In the genomic region with DNA sequence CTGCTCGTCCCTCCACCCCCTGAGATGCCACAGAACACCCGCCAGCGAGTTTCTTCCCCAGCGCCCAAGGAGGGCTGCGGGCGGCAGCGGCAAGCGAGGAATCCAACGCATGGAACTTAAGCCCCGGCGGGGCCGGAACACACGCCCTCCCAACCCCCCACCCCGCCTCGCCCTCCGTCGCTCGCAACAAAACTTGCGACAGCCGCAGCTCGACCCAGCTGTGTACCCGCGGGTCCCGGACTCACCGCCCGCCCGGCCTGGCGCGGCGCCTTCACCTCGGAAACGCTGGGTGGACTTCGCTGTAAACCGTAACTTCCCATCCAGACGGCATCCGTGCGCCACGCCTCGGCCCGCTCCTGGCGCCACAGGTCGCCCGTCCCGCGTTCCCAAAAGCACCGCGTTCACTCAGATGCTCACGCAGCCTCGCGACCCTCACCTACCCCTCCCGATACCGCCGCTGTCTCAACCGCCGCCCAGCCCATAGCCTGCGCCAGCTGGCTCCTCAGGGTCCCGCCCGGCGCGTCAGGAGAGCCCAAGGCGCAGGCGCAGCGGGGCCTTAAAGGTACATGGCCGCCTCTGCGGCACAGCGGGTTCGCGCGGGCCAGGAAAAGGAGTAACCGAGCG, we compare ENCODE assay signal across 8 cellular contexts. TPM values are rescaled to one million over a fixed set of nuclear protein-coding genes. Genes with fewer than 3 reads are reported as not detected.
DNase-seq lines count a peak whose midpoint lies in the region; ATAC-seq and TF ChIP-seq lines count a peak whose summit lies in the region.
"Not testable (repeated sequence)": the region's sequence is repeated elsewhere in the genome, so short reads cannot be mapped to it uniquely, and the experiment has no call there.

A gene with protein sequence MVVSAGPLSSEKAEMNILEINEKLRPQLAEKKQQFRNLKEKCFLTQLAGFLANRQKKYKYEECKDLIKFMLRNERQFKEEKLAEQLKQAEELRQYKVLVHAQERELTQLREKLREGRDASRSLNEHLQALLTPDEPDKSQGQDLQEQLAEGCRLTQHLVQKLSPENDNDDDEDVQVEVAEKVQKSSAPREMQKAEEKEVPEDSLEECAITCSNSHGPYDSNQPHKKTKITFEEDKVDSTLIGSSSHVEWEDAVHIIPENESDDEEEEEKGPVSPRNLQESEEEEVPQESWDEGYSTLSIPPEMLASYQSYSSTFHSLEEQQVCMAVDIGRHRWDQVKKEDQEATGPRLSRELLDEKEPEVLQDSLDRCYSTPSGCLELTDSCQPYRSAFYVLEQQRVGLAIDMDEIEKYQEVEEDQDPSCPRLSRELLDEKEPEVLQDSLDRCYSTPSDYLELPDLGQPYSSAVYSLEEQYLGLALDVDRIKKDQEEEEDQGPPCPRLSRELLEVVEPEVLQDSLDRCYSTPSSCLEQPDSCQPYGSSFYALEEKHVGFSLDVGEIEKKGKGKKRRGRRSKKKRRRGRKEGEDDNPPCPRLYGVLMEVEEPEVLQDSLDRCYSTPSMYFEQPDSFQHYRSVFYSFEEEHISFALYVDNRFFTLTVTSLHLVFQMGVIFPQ (minus strand): TSS at position 534 of the 624 bp plus-strand sequence. CDS start 21,666 bp downstream, outside the sequence.

- H3K9me2 ChIP-seq in PC-9 (ENCODE audit: insufficient read depth): not testable (repeated sequence)

- peak within 1 kb of the TSS; percentile 84 for H2AFZ ChIP-seq in PC-9

- CTCF ChIA-PET in PC-9 (lab: Charles Lee): not testable (repeated sequence)

- H4K5ac ChIP-seq in mesendoderm (ENCODE audit: low read length): not testable (repeated sequence)

- not testable (repeated sequence) for H3K27me3 ChIP-seq in PC-9 (ENCODE audit: insufficient read depth, low read depth); mesendoderm (ENCODE audit: insufficient read depth, low read length, poor library complexity)

- H3K4me2 ChIP-seq in PC-9: peak within 1 kb of the TSS; percentile 71
- H3K4me2 ChIP-seq in mesendoderm (ENCODE audit: low read length): not testable (repeated sequence)

- H3K27ac Mint-ChIP-seq in activated T-cell treated with anti-CD3 and anti-CD28 coated beads, Interleukin-2, amount 50 U/mL, for 24 hours: peak within 1 kb of the TSS; percentile 85
- not testable (repeated sequence) for H3K27ac Mint-ChIP-seq in endothelial cell (ENCODE audit: unreplicated experiment)

- H3K4ac ChIP-seq in mesendoderm (ENCODE audit: low read depth, low read length): not testable (repeated sequence)

- H3K36me3 ChIP-seq in PC-9 (ENCODE audit: low read depth); mesendoderm (ENCODE audit: control insufficient read depth, insufficient read depth, low read length): not testable (repeated sequence)

- peak within 1 kb of the TSS; percentile 85 for H3K56ac ChIP-seq in mesendoderm (ENCODE audit: low read length)

- not testable (repeated sequence) for H3K27me3 Mint-ChIP-seq in activated T-cell treated with anti-CD3 and anti-CD28 coated beads, Interleukin-2, amount 50 U/mL, for 24 hours; endothelial cell (ENCODE audit: unreplicated experiment)

- not testable (repeated sequence) for H3K27ac ChIP-seq in PC-9; mesendoderm (ENCODE audit: low read depth, low read length)

- WGBS in mesendoderm (ENCODE audit: extremely low coverage, insufficient coverage, low lambda C conversion rate): no CpG with 5 or more reads among the region's 71 CpGs

- not testable (repeated sequence) for H3K36me3 Mint-ChIP-seq in activated T-cell treated with anti-CD3 and anti-CD28 coated beads, Interleukin-2, amount 50 U/mL, for 24 hours (ENCODE audit: low read depth); endothelial cell (ENCODE audit: low read depth, unreplicated experiment)

- H2BK15ac ChIP-seq in mesendoderm (replicated peaks; ENCODE audit: low read depth): not testable (repeated sequence)

- H2BK120ac ChIP-seq in mesendoderm (ENCODE audit: low read depth, low read length): not testable (repeated sequence)

- H3K23ac ChIP-seq in mesendoderm (ENCODE audit: low read length): not testable (repeated sequence)

- not testable (repeated sequence) for H3F3A ChIP-seq in PC-9 (ENCODE audit: insufficient read depth, low read depth)

- H3K79me1 ChIP-seq in mesendoderm (ENCODE audit: low read length): not testable (repeated sequence)

- H4K20me1 ChIP-seq in PC-9 (ENCODE audit: insufficient read depth): not testable (repeated sequence)

- not testable (repeated sequence) for H2AK5ac ChIP-seq in mesendoderm (ENCODE audit: low read length)

- intact Hi-C loops in PC-9 (cut with micrococcal nuclease; ENCODE audit: unreplicated experiment): not testable (repeated sequence)

- not testable (repeated sequence) for H3K4me1 ChIP-seq in PC-9 (replicated peaks; ENCODE audit: insufficient read depth); mesendoderm (ENCODE audit: control insufficient read depth, low read depth, low read length)

- not testable (repeated sequence) for H4K8ac ChIP-seq in mesendoderm (ENCODE audit: low read depth, low read length)

- DNase-seq in C1 segment of cervical spinal cord (lab: John Stamatoyannopoulos, UW) (peak in 12 of 14 donors; percentile 0 to 51 (median 15)), PC-9 (peak in 1 of 2 experiments; percentile 65), endothelial cell (ENCODE audit: low spot score) (peak; percentile 65), mesendoderm (peak; percentile 61)
- DNase-seq in activated T-cell treated with anti-CD3 and anti-CD28 coated beads, Interleukin-2, amount 50 U/mL, for 24 hours: peak; percentile 75
- peak; percentile 62 to 63 for DNase-seq in stimulated activated CD4-positive, alpha-beta T cell treated with anti-CD3 and anti-CD28 coated beads, Interleukin-4, amount 100 ng/mL, for 48 hours (ENCODE audit: low read depth in 2 of 2)

- H3K9ac ChIP-seq in mesendoderm (ENCODE audit: low read length): peak within 1 kb of the TSS; percentile 65

- not testable (repeated sequence) for H3K79me2 ChIP-seq in PC-9 (ENCODE audit: low read depth); mesendoderm (ENCODE audit: control insufficient read depth, insufficient read depth, low read length)

- H3K18ac ChIP-seq in mesendoderm (ENCODE audit: low read length): not testable (repeated sequence)

- peak within 1 kb of the TSS; percentile 92 for H3K4me3 Mint-ChIP-seq in activated T-cell treated with anti-CD3 and anti-CD28 coated beads, Interleukin-2, amount 50 U/mL, for 24 hours
- peak within 1 kb of the TSS; percentile 95 for H3K4me3 Mint-ChIP-seq in endothelial cell (ENCODE audit: unreplicated experiment)

- ATAC-seq in GM21367 (IDR thresholded peaks at IDR 0.05; ENCODE audit: unreplicated experiment): peak; percentile 88
- peak; percentile 82 for ATAC-seq in HG03521 (IDR thresholded peaks at IDR 0.05; ENCODE audit: unreplicated experiment)

- H3K9me3 Mint-ChIP-seq in activated T-cell treated with anti-CD3 and anti-CD28 coated beads, Interleukin-2, amount 50 U/mL, for 24 hours; endothelial cell (ENCODE audit: unreplicated experiment): not testable (repeated sequence)

- TF ChIP-seq CTCF in PC-9 (conservative IDR thresholded peaks at IDR 0.05); endothelial cell (IDR thresholded peaks at IDR 0.05; ENCODE audit: unreplicated experiment): not testable (repeated sequence)

- not testable (repeated sequence) for H2BK5ac ChIP-seq in mesendoderm (ENCODE audit: low read length)

- peak within 1 kb of the TSS; percentile 65 for H3K4me3 ChIP-seq in PC-9
- not testable (repeated sequence) for H3K4me3 ChIP-seq in mesendoderm (ENCODE audit: low read length)

- BruUV-seq in PC-9 (replicated peaks; lab: Mats Ljungman, UMichigan): not testable (repeated sequence)

- H3K4me1 Mint-ChIP-seq in activated T-cell treated with anti-CD3 and anti-CD28 coated beads, Interleukin-2, amount 50 U/mL, for 24 hours (ENCODE audit: low read depth); endothelial cell (ENCODE audit: unreplicated experiment): not testable (repeated sequence)

- POLR2A ChIA-PET in PC-9 (lab: Charles Lee; ENCODE audit: unreplicated experiment): not testable (repeated sequence)

- H3K9me3 ChIP-seq in PC-9 (ENCODE audit: insufficient read depth, low read depth): not testable (repeated sequence)

RNA-seq across cellular contexts. Expression of the gene that starts here (rescaled TPM):
- total RNA-seq in PC-9 (2021): 29.9 and 42.6 TPM in 2 replicates
- 113 TPM for total RNA-seq in endothelial cell (ENCODE audit: unreplicated experiment)
- polyA plus RNA-seq in mesendoderm (2013, experiment 1 of 2): 4.2 TPM
- 4.6 TPM for polyA plus RNA-seq in mesendoderm (2013, experiment 2 of 2)
